In the genomic region with DNA sequence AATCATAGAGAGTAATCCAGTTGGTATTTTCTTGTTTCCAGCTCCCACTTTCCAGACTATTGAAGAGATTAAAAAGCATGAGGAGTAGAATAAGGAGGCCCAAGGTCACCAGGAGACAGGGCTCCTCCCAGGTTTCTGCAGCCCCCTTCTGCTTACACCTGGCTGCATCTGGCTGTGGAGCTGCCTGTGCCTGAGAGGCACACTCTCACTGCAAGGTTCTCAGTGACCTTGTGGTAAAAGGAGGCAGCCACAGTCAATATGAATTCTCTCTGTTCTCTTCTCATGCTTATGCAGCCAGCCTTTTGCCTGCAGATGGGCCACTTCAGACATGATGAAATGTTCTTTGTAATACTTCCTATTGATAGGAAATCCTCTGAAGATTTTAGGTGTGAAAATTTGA, we compare ENCODE assay signal across 24 cellular contexts.
"Had no signal": no experiment of that assay in that cellular context is flagged by ENCODE, and none has a peak within 500 bp of the region (broad histone marks: within the 10 kb centered on the region; RNA-seq: fewer than 3 reads in every experiment).

No MANE protein-coding gene starts in this region.

- H3K9me3 Mint-ChIP-seq: natural killer cell treated with Interleukin-12 subunit alpha and Interleukin-12 subunit beta and Interleukin-15 and Interleukin-18, amount 100 ng/mL, for 72 hours; type B pancreatic cell had no signal

- H3K4me3 ChIP-seq: left ventricle myocardium inferior, lung, ovary, right atrium auricular region, sigmoid colon, spleen, tibial nerve, uterus had no signal

- H3K9me3 ChIP-seq: left ventricle myocardium inferior, ovary, right atrium auricular region, sigmoid colon, spleen, tibial nerve, uterus had no signal

- H3K27ac ChIP-seq: left ventricle myocardium inferior, ovary, right atrium auricular region, sigmoid colon, spleen, tibial nerve, uterus had no signal

- H3K27me3 ChIP-seq: ovary, right atrium auricular region, uterus had no signal

- H3K4me1 ChIP-seq: uterus had no signal

- H3K27ac Mint-ChIP-seq: mesothelial cell of epicardium; naive B cell; natural killer cell treated with Interleukin-12 subunit alpha and Interleukin-12 subunit beta and Interleukin-15 and Interleukin-18, amount 100 ng/mL, for 72 hours; progenitor cell of endocrine pancreas; stimulated activated memory B cell treated with anti-CD40 and anti-IgM and Interleukin-4, amounts not matched to agents 10 μg/mL and 1 μg/mL and 100 μg/mL, for 72 hours; stimulated activated naive CD8-positive, alpha-beta T cell treated with anti-CD3 and anti-CD28 coated beads, Interleukin-15, amount 100 ng/mL, for 72 hours; type B pancreatic cell had no signal

- H3K36me3 Mint-ChIP-seq: naive B cell; natural killer cell treated with Interleukin-12 subunit alpha and Interleukin-12 subunit beta and Interleukin-15 and Interleukin-18, amount 100 ng/mL, for 72 hours; stimulated activated memory B cell treated with anti-CD40 and anti-IgM and Interleukin-4, amounts not matched to agents 10 μg/mL and 1 μg/mL and 100 μg/mL, for 72 hours; type B pancreatic cell had no signal

- H3K36me3 ChIP-seq: left ventricle myocardium inferior, ovary, right atrium auricular region, sigmoid colon, spleen, tibial nerve, uterus had no signal

- DNase-seq: hypothalamus; islet precursor cell; left ventricle myocardium inferior; mesendoderm; naive B cell; ovary; sigmoid colon; small intestine; spleen; stimulated activated CD4-positive, alpha-beta T cell treated with anti-CD3 and anti-CD28 coated beads, Interleukin-2, amount 100 ng/mL, for 48 hours; stimulated activated CD4-positive, alpha-beta T cell treated with anti-CD3 and anti-CD28 coated beads, Interleukin-4, amount 100 ng/mL, for 4 hours; stimulated activated CD8-positive, alpha-beta memory T cell treated with anti-CD3 and anti-CD28 coated beads, Interleukin-4, amount 100 ng/mL, for 48 hours; stimulated activated naive CD4-positive, alpha-beta T cell treated with Interleukin-2 at 50 U/mL for 16 hours; stimulated activated naive CD8-positive, alpha-beta T cell treated with anti-CD3 and anti-CD28 coated beads, Interleukin-15, amount 100 ng/mL, for 72 hours; substantia nigra; uterus had no signal

- H3K4me3 Mint-ChIP-seq: mesothelial cell of epicardium; naive B cell; natural killer cell treated with Interleukin-12 subunit alpha and Interleukin-12 subunit beta and Interleukin-15 and Interleukin-18, amount 100 ng/mL, for 72 hours; stimulated activated memory B cell treated with anti-CD40 and anti-IgM and Interleukin-4, amounts not matched to agents 10 μg/mL and 1 μg/mL and 100 μg/mL, for 72 hours; stimulated activated naive CD8-positive, alpha-beta T cell treated with anti-CD3 and anti-CD28 coated beads, Interleukin-15, amount 100 ng/mL, for 72 hours; type B pancreatic cell had no signal

- ATAC-seq: stimulated activated memory B cell treated with anti-CD40 and anti-IgM and Interleukin-4, amounts not matched to agents 10 μg/mL and 1 μg/mL and 100 μg/mL, for 72 hours; stimulated activated naive CD8-positive, alpha-beta T cell treated with anti-CD3 and anti-CD28 coated beads, Interleukin-15, amount 100 ng/mL, for 72 hours had no signal
